ENCODE assay signal across 1 cellular context in the genomic region with DNA sequence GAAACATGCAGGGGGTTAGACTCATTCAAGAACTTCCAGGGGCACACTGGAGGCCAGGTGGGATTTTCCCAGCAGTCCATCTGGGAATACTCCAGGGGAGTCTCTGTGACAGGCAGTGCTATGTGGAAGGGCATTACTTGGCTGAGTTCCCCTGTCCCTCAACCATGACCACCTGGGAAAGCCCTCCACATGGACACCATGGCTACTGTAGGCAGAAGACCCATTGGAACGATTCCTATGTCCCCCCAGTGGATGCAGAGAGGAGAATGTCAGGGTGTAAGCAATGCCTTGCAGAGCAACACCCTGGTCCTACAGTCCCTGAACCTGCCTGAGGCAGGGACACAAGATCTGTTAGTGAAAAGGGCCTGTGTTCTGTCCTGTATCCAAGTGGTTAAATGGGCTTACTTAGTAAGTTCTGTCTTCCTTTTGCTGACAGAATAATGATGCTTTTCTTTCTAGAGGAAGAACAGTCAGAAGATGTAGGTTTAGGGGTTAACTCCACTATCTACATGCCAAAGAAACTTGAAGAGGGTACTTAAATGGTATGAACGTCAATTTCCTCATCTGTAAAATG.
TF ChIP-seq lines count a peak whose summit lies in the region.

No MANE protein-coding gene starts in this region.

TF ChIP-seq in GM12878, 131 proteins besides CTCF, POLR2A, EP300 and RAD21:
- TF ChIP-seq, protein P1, sequence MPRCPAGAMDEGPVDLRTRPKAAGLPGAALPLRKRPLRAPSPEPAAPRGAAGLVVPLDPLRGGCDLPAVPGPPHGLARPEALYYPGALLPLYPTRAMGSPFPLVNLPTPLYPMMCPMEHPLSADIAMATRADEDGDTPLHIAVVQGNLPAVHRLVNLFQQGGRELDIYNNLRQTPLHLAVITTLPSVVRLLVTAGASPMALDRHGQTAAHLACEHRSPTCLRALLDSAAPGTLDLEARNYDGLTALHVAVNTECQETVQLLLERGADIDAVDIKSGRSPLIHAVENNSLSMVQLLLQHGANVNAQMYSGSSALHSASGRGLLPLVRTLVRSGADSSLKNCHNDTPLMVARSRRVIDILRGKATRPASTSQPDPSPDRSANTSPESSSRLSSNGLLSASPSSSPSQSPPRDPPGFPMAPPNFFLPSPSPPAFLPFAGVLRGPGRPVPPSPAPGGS (IDR thresholded peaks at IDR 0.05; ENCODE audit: borderline replicate concordance, insufficient read depth, low read depth, low read length, poor library complexity, severe bottlenecking), result peak; percentile 26
- TF ChIP-seq ZBTB4 (CRISPR knock-in tag; IDR thresholded peaks at IDR 0.05), result peak; percentile 33; the same call in 1 of the 2 replicates
- TF ChIP-seq CHD2 (IDR thresholded peaks at IDR 0.05; ENCODE audit: borderline replicate concordance, low read depth, low read length), result 0 out of 2 replicates have a peak, but pooled peaks have one; percentile 9
- peak; percentile 1; the same call in 1 of the 3 replicates for TF ChIP-seq POU2F2 (IDR thresholded peaks at IDR 0.05; ENCODE audit: borderline replicate concordance, low read depth, low read length)
- TF ChIP-seq MYB (IDR thresholded peaks at IDR 0.05; ENCODE audit: borderline replicate concordance, low read depth, low read length), result no peak
- peak; percentile 78; the same call in 1 of the 2 replicates for TF ChIP-seq SMAD5 (IDR thresholded peaks at IDR 0.05; ENCODE audit: low read depth)
- no peak for TF ChIP-seq TCF3 (IDR thresholded peaks at IDR 0.05; ENCODE audit: borderline replicate concordance, insufficient read depth, low read depth, low read length)
- peak; percentile 55; the same call in 1 of the 2 replicates for TF ChIP-seq MXI1 (IDR thresholded peaks at IDR 0.05; ENCODE audit: low read depth, low read length)
- TF ChIP-seq IKZF2 (IDR thresholded peaks at IDR 0.05), result 0 out of 4 replicates have a peak, but pooled peaks of 1 of the 2 experiments have one; percentile 28
- TF ChIP-seq NRF1 (conservative IDR thresholded peaks at IDR 0.05; ENCODE audit: low read depth, low read length), result no peak
- no peak for TF ChIP-seq GABPA (IDR thresholded peaks at IDR 0.05; ENCODE audit: low read depth)
- TF ChIP-seq, protein P2, sequence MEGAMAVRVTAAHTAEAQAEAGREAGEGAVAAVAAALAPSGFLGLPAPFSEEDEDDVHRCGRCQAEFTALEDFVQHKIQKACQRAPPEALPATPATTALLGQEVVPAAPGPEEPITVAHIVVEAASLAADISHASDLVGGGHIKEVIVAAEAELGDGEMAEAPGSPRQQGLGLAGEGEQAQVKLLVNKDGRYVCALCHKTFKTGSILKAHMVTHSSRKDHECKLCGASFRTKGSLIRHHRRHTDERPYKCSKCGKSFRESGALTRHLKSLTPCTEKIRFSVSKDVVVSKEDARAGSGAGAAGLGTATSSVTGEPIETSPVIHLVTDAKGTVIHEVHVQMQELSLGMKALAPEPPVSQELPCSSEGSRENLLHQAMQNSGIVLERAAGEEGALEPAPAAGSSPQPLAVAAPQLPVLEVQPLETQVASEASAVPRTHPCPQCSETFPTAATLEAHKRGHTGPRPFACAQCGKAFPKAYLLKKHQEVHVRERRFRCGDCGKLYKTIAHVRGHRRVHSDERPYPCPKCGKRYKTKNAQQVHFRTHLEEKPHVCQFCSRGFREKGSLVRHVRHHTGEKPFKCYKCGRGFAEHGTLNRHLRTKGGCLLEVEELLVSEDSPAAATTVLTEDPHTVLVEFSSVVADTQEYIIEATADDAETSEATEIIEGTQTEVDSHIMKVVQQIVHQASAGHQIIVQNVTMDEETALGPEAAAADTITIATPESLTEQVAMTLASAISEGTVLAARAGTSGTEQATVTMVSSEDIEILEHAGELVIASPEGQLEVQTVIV (IDR thresholded peaks at IDR 0.05; ENCODE audit: borderline replicate concordance, partially characterized antibody), result no peak
- TF ChIP-seq CEBPB (IDR thresholded peaks at IDR 0.05; ENCODE audit: borderline replicate concordance in 1 of 2, low read depth in 2 of 2, low read length in 2 of 2), result no peak
- TF ChIP-seq RB1 (IDR thresholded peaks at IDR 0.05; ENCODE audit: borderline replicate concordance), result no peak
- TF ChIP-seq POLR2AphosphoS2 (IDR thresholded peaks at IDR 0.05; ENCODE audit: low read depth, low read length), result peak; percentile 78; the same call in 1 of the 2 replicates
- TF ChIP-seq PML (IDR thresholded peaks at IDR 0.05; ENCODE audit: low read length), result 0 out of 2 replicates have a peak, but pooled peaks have one; percentile 12
- peak; percentile 88 for TF ChIP-seq POLR2AphosphoS5 (IDR thresholded peaks at IDR 0.05; ENCODE audit: low read length)
